14 cellular contexts compared by ENCODE assay signal in genomic region chr14:54674342-54674741, GRCh38.
DNase-seq lines count a peak whose midpoint lies in the region; ATAC-seq, FAIRE-seq and TF ChIP-seq lines count a peak whose summit lies in the region.
"Had no signal": no experiment of that assay in that cellular context is flagged by ENCODE, and none has a peak within 500 bp of the region (broad histone marks: within the 10 kb centered on the region; RNA-seq: fewer than 3 reads in every experiment).

No MANE protein-coding gene starts in this region.

- no peak overlapping the region for H3K56ac ChIP-seq in H1 (replicated peaks; ENCODE audit: insufficient read length, low read depth, low read length)

- H2BK120ac ChIP-seq in H1 (replicated peaks; ENCODE audit: low read depth, low read length), result no peak overlapping the region

- no peak overlapping the region for H2BK15ac ChIP-seq in H1 (ENCODE audit: low read length)

- H3K27me3 ChIP-seq in heart right ventricle, result no peaks in the 10 kb centered on the region
- no peaks in the 10 kb centered on the region for H3K27me3 ChIP-seq in H1 (replicated peaks in 1 of 4; ENCODE audit: control insufficient read depth in 3 of 4, extremely low read depth in 1 of 4, insufficient read depth in 3 of 4, low read length in 3 of 4)
- no peaks in the 10 kb centered on the region for H3K27me3 ChIP-seq in vagina
- H3K27me3 ChIP-seq: foreskin keratinocyte had no signal

- H3K79me1 ChIP-seq in H1 (ENCODE audit: low read depth, low read length), result peaks cover 3% of the 10 kb centered on the region

- no peak for FAIRE-seq in H1 (lab: Jason Lieb, UNC)

- TF ChIP-seq CTCF in heart right ventricle (IDR thresholded peaks at IDR 0.05) (no peak), H1 (IDR thresholded peaks at IDR 0.05; ENCODE audit: control extremely low read depth in 1 of 3, insufficient read depth in 1 of 3, low read depth in 1 of 3, low read length in 3 of 3) (no peak), vagina (IDR thresholded peaks at IDR 0.05) (no peak)

- CTCF ChIA-PET in H1 (lab: Charles Lee; ENCODE audit: partially characterized antibody), result interaction anchor here (1.1 to 4.9 kb wide), 4 partner anchors 8 to 99 kb away, joined by 3 to 19 read pairs (median 11); no protein-coding TSS in a partner anchor

- no peak for TF ChIP-seq RAD21 in H1 (IDR thresholded peaks at IDR 0.05 in 1 of 2, conservative IDR thresholded peaks at IDR 0.05 in 1 of 2; ENCODE audit: low read depth in 2 of 2, low read length in 2 of 2)

- no peak overlapping the region for H4K5ac ChIP-seq in H1 (ENCODE audit: insufficient read length, low read depth, low read length)

- H3K4me1 ChIP-seq in heart right ventricle (peaks cover 25 to 93% (median 74%) of the 10 kb centered on the region in 9 donors), H1 (replicated peaks in 1 of 4; ENCODE audit: control insufficient read depth in 3 of 4, insufficient read depth in 4 of 4, low read length in 3 of 4) (peaks cover 13 to 31% (median 27%) of the 10 kb centered on the region in 4 experiments), vagina (peaks cover 77% of the 10 kb centered on the region)

- H4K20me1 ChIP-seq in H1 (replicated peaks in 1 of 2; ENCODE audit: control insufficient read depth in 1 of 2, insufficient read depth in 2 of 2, low read length in 2 of 2), result no peaks in the 10 kb centered on the region

- no peak for ATAC-seq in heart right ventricle
- ATAC-seq in Right ventricle myocardium superior (ENCODE audit: poor library complexity), result no peak
- peak; percentile 83 for ATAC-seq in HG03045 (IDR thresholded peaks at IDR 0.05; ENCODE audit: unreplicated experiment)
- ATAC-seq in GM21619 (IDR thresholded peaks at IDR 0.05; ENCODE audit: unreplicated experiment), result no peak
- ATAC-seq in HG03108 (IDR thresholded peaks at IDR 0.05; ENCODE audit: unreplicated experiment), result no peak
- ATAC-seq in GM18517 (IDR thresholded peaks at IDR 0.05; ENCODE audit: unreplicated experiment), result no peak
- ATAC-seq: foreskin keratinocyte had no signal

- no peak for DNase-seq in heart right ventricle
- no peak for DNase-seq in Right ventricle myocardium superior
- DNase-seq in H1 (ENCODE audit: low read depth in 1 of 2, low spot score in 2 of 2), result no peak
- DNase-seq in vagina (ENCODE audit: extremely low spot score in 2 of 2), result no peak
- DNase-seq: cortex of kidney; DMS79 treated with DMSO at 0.1 percent for 48 hours; foreskin keratinocyte; NCI-H1436; SK-N-SH; stimulated activated CD4-positive, alpha-beta T cell treated with anti-CD3 and anti-CD28 coated beads, Interleukin-4, amount 100 ng/mL, for 24 hours had no signal

- no peak overlapping the region; the same call in 1 of the 2 replicates for H2AK5ac ChIP-seq in H1 (ENCODE audit: low read depth, low read length)

- no peak overlapping the region for H4K8ac ChIP-seq in H1 (ENCODE audit: extremely low read depth, insufficient read depth, low read length)

- no peaks in the 10 kb centered on the region for H3K23me2 ChIP-seq in H1 (ENCODE audit: low read depth, low read length)

- no peak overlapping the region for H2BK20ac ChIP-seq in H1 (ENCODE audit: low read length)

- H3K18ac ChIP-seq in H1 (ENCODE audit: extremely low read depth, low read length), result no peak overlapping the region

- H3K36me3 ChIP-seq in heart right ventricle (no peaks in the 10 kb centered on the region), H1 (ENCODE audit: control insufficient read depth in 2 of 4, insufficient read depth in 4 of 4, low read length in 3 of 4) (no peaks in the 10 kb centered on the region), vagina (no peaks in the 10 kb centered on the region)

- intact Hi-C loops in heart right ventricle (cut with DNase I) (no loop called here), Right ventricle myocardium superior (cut with DNase I) (loop anchor here (5.0 kb wide), 1 partner anchor 107 kb away; the partner anchor contains the start of gene SAMD4A), vagina (cut with DNase I) (no loop called here)

- peak overlapping the region; percentile 20; the same call in 1 of the 2 replicates for H2BK5ac ChIP-seq in H1 (ENCODE audit: low read depth, low read length)

- no peak overlapping the region for H3K14ac ChIP-seq in H1 (ENCODE audit: insufficient read length)

- TF ChIP-seq EP300 in H1 (IDR thresholded peaks at IDR 0.05; ENCODE audit: borderline replicate concordance in 1 of 2, low read depth in 2 of 2, low read length in 2 of 2), result no peak

- H4K91ac ChIP-seq in H1 (replicated peaks; ENCODE audit: insufficient read length, low read length), result no peak overlapping the region

- no peak overlapping the region for H2AFZ ChIP-seq in H1 (ENCODE audit: low read length)

- H3K4me2 ChIP-seq in H1 (ENCODE audit: insufficient read depth in 1 of 2, low read depth in 2 of 2, low read length in 2 of 2), result 0 out of 4 replicates have a peak overlapping the region, but pooled peaks of 1 of the 2 experiments have one; percentile 12
- H3K4me2 ChIP-seq: SK-N-SH had no signal

- POLR2A ChIA-PET in H1 (lab: Charles Lee; ENCODE audit: partially characterized antibody), result interaction anchor here (0.8 to 2.1 kb wide), 2 partner anchors 11 kb away, joined by 3 to 5 read pairs; no protein-coding TSS in a partner anchor

- peaks cover 0 to 3% of the 10 kb centered on the region in 2 experiments; a peak in 1 of 4 replicates for H3K79me2 ChIP-seq in H1 (ENCODE audit: control insufficient read depth in 1 of 2, insufficient read depth in 2 of 2, low read length in 2 of 2)

- 42 to 43% methylated on average over 2 of the region's 2 CpGs for WGBS in heart right ventricle, 2 donors
- 65% methylated on average over 2 of the region's 2 CpGs; no CpG with 5 or more reads in 1 of the 2 experiments for WGBS in H1 (ENCODE audit: extremely low coverage in 1 of 2, insufficient coverage in 1 of 2, insufficient read length in 1 of 2, insufficient replicate concordance in 2 of 2, low coverage in 1 of 2, low lambda C conversion rate in 2 of 2, missing lambda C conversion rate in 1 of 2), 2 experiments

- TF ChIP-seq POLR2A in H1 (IDR thresholded peaks at IDR 0.05; ENCODE audit: control extremely low read depth in 1 of 2, low read depth in 2 of 2, low read length in 2 of 2), result no peak
- no peak for TF ChIP-seq POLR2A in vagina (IDR thresholded peaks at IDR 0.05)

- H2BK12ac ChIP-seq in H1 (ENCODE audit: low read depth, low read length), result no peak overlapping the region; the same call in 1 of the 2 replicates

- H3K27ac ChIP-seq in heart right ventricle (peak overlapping the region in 9 of 10 donors; percentile 55 to 92 (median 85)), H1 (ENCODE audit: low read depth, low read length) (no peak overlapping the region), vagina (peak overlapping the region; percentile 87)
- H3K27ac ChIP-seq: foreskin keratinocyte had no signal

- no peak overlapping the region for H3K4ac ChIP-seq in H1 (replicated peaks; ENCODE audit: insufficient read length, low read depth, low read length)

- no peak overlapping the region for H3K9ac ChIP-seq in H1 (replicated peaks in 1 of 4; ENCODE audit: extremely low read depth in 1 of 4, low read depth in 3 of 4, low read length in 3 of 4)
- H3K9ac ChIP-seq: SK-N-SH had no signal

- H3K4me3 ChIP-seq in heart right ventricle, result no peak overlapping the region
- no peak overlapping the region; a peak in 1 of 8 replicates for H3K4me3 ChIP-seq in H1 (ENCODE audit: extremely low read depth in 1 of 4, insufficient read depth in 2 of 4, low read depth in 3 of 4, low read length in 4 of 4)
- H3K4me3 ChIP-seq in vagina, result no peak overlapping the region

- H3K9me3 ChIP-seq in heart right ventricle (no peaks in the 10 kb centered on the region), H1 (ENCODE audit: insufficient read depth in 2 of 2, low read depth in 1 of 2, low read length in 1 of 2) (no peaks in the 10 kb centered on the region), vagina (no peaks in the 10 kb centered on the region)
- H3K9me3 ChIP-seq: SK-N-SH had no signal

- no peak overlapping the region for H3K23ac ChIP-seq in H1 (ENCODE audit: insufficient read length)

TF ChIP-seq in H1, 55 proteins besides CTCF, POLR2A, EP300 and RAD21:
- no peak for TF ChIP-seq GABPA (IDR thresholded peaks at IDR 0.05; ENCODE audit: borderline replicate concordance, insufficient read depth, low read length)
- no peak for TF ChIP-seq CBX5 (IDR thresholded peaks at IDR 0.05; ENCODE audit: low read depth, low read length)
- TF ChIP-seq PHF8 (conservative IDR thresholded peaks at IDR 0.05; ENCODE audit: low read depth, low read length), result no peak
- no peak for TF ChIP-seq CEBPB (IDR thresholded peaks at IDR 0.05; ENCODE audit: low read depth, low read length)
- TF ChIP-seq HDAC2 (IDR thresholded peaks at IDR 0.05; ENCODE audit: borderline replicate concordance in 1 of 2, low read depth in 2 of 2, low read length in 2 of 2), result no peak
TF ChIP-seq in H1: peak in this region for 0.
